ENCODE assay signal across 20 cellular contexts in genomic region chr21:45917241-45917640, GRCh38.
"Had no signal": no experiment of that assay in that cellular context is flagged by ENCODE, and none has a peak within 500 bp of the region (broad histone marks: within the 10 kb centered on the region; RNA-seq: fewer than 3 reads in every experiment).

No MANE protein-coding gene starts in this region.

- H3K4me3 Mint-ChIP-seq: dendritic cell treated with granulocyte-macrophage colony-stimulating factor and Interleukin-4, amounts not matched to agents 40 ng/mL and 50 ng/mL, for 4 days; effector memory CD8-positive, alpha-beta T cell; naive B cell; neural crest cell had no signal

- FAIRE-seq: colon, small intestine had no signal

- H3K9me3 ChIP-seq: esophagus squamous epithelium, gastroesophageal sphincter, left ventricle myocardium inferior, lower lobe of right lung, uterus had no signal

- H3K27ac ChIP-seq: epithelial cell of prostate, esophagus squamous epithelium, gastroesophageal sphincter, left ventricle myocardium inferior, lower lobe of right lung, uterus had no signal

- ATAC-seq: effector memory CD8-positive, alpha-beta T cell; gastroesophageal sphincter; lower lobe of right lung; right cardiac atrium had no signal

- H3K9me3 Mint-ChIP-seq: dendritic cell treated with granulocyte-macrophage colony-stimulating factor and Interleukin-4, amounts not matched to agents 40 ng/mL and 50 ng/mL, for 4 days; effector memory CD8-positive, alpha-beta T cell; naive B cell; neural crest cell had no signal

- H3K4me1 ChIP-seq: esophagus squamous epithelium, gastroesophageal sphincter, left ventricle myocardium inferior, lower lobe of right lung, uterus had no signal

- H3K27me3 Mint-ChIP-seq: dendritic cell treated with granulocyte-macrophage colony-stimulating factor and Interleukin-4, amounts not matched to agents 40 ng/mL and 50 ng/mL, for 4 days had no signal

- H3K4me1 Mint-ChIP-seq: naive B cell, neural crest cell had no signal

- H3K27ac Mint-ChIP-seq: dendritic cell treated with granulocyte-macrophage colony-stimulating factor and Interleukin-4, amounts not matched to agents 40 ng/mL and 50 ng/mL, for 4 days had no signal

- H3K27me3 ChIP-seq: gastroesophageal sphincter, uterus had no signal

- DNase-seq: effector memory CD8-positive, alpha-beta T cell; esophagus squamous epithelium; foreskin fibroblast; glutamatergic neuron; islet precursor cell; left ventricle myocardium inferior; lower lobe of right lung; mesendoderm; naive B cell; small intestine; stimulated activated CD4-positive, alpha-beta T cell treated with anti-CD3 and anti-CD28 coated beads, Interleukin-2, amount 100 ng/mL, for 48 hours; stimulated activated naive CD4-positive, alpha-beta T cell treated with Interleukin-2 at 50 U/mL for 16 hours; trophoblast cell; uterus had no signal

- H3K36me3 ChIP-seq: esophagus squamous epithelium, gastroesophageal sphincter, left ventricle myocardium inferior, lower lobe of right lung, uterus had no signal

- H3K4me3 ChIP-seq: esophagus squamous epithelium, gastroesophageal sphincter, left ventricle myocardium inferior, lower lobe of right lung, uterus had no signal

- H3K36me3 Mint-ChIP-seq: naive B cell had no signal
